ENCODE assay signal across 8 cellular contexts in the genomic region with DNA sequence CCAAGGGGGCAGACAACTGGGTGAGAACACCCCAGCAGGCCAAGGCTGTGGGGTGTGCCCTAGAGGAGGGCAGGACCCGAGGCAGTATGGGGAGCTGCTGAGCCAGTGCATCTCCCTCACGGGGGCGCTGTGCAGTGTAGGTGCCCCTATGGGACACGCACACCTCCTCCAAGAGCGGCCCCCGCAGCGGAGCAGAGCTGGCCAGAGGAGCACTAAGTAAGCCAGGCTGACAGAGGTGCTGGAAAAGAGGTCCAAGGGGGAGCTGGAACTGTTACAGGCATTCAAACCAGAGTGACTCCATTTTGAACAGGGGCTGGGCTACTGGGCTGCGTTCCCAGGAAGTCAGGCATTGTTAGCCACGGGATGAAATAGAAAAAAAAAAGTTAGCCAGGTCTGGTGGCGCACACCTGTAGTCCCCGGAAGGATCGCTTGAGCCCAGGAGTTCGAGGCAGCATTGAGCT. TPM values are rescaled to one million over a fixed set of nuclear protein-coding genes. Genes with fewer than 3 reads are reported as not detected.
DNase-seq lines count a peak whose midpoint lies in the region; ATAC-seq and TF ChIP-seq lines count a peak whose summit lies in the region.

No MANE protein-coding gene starts in this region.

- H3K27me3 Mint-ChIP-seq in dendritic cell treated with granulocyte-macrophage colony-stimulating factor and Interleukin-4, amounts not matched to agents 40 ng/mL and 50 ng/mL, for 4 days: peaks cover 20% of the 10 kb centered on the region

- H3K4me1 Mint-ChIP-seq in dendritic cell treated with granulocyte-macrophage colony-stimulating factor and Interleukin-4, amounts not matched to agents 40 ng/mL and 50 ng/mL, for 4 days (ENCODE audit: low read depth): peaks cover 29% of the 10 kb centered on the region

- intact Hi-C loops in dendritic cell treated with granulocyte-macrophage colony-stimulating factor and Interleukin-4, amounts not matched to agents 40 ng/mL and 50 ng/mL, for 4 days (cut with micrococcal nuclease): loop anchor here (5.0 kb wide), 2 partner anchors 65 to 430 kb away; partner anchors contain the start of gene CSF2RB
- intact Hi-C loops in mucosa of descending colon (cut with DNase I, micrococcal nuclease): loop anchor here (10.0 kb wide), 2 partner anchors 123 to 193 kb away; no protein-coding TSS in a partner anchor

- H3K4me3 ChIP-seq in mucosa of descending colon: no peak overlapping the region

- peak; percentile 85 for ATAC-seq in mucosa of descending colon

- H3K36me3 Mint-ChIP-seq in dendritic cell treated with granulocyte-macrophage colony-stimulating factor and Interleukin-4, amounts not matched to agents 40 ng/mL and 50 ng/mL, for 4 days (ENCODE audit: low read depth): no peaks in the 10 kb centered on the region

- peak overlapping the region; percentile 74 for H3K4me3 Mint-ChIP-seq in dendritic cell treated with granulocyte-macrophage colony-stimulating factor and Interleukin-4, amounts not matched to agents 40 ng/mL and 50 ng/mL, for 4 days

- no peaks in the 10 kb centered on the region for H3K4me1 ChIP-seq in mucosa of descending colon (ENCODE audit: low read depth)

- TF ChIP-seq CTCF in mucosa of descending colon (IDR thresholded peaks at IDR 0.05): peak; percentile 28

- H3K36me3 ChIP-seq in mucosa of descending colon (ENCODE audit: low read depth): no peaks in the 10 kb centered on the region

- no peaks in the 10 kb centered on the region for H3K9me3 Mint-ChIP-seq in dendritic cell treated with granulocyte-macrophage colony-stimulating factor and Interleukin-4, amounts not matched to agents 40 ng/mL and 50 ng/mL, for 4 days

- peak overlapping the region; percentile 87 for H3K27ac Mint-ChIP-seq in dendritic cell treated with granulocyte-macrophage colony-stimulating factor and Interleukin-4, amounts not matched to agents 40 ng/mL and 50 ng/mL, for 4 days

- DNase-seq in DMS 273 (lab: John Stamatoyannopoulos, UW; ENCODE audit: unreplicated experiment) (peak; percentile 68), DMS 273 treated with DMSO at 0.1 percent for 48 hours (lab: John Stamatoyannopoulos, UW) (no peak), Kasumi-1 (lab: John Stamatoyannopoulos, UW) (peak; percentile 54 to 55), mucosa of descending colon (peak; percentile 86 to 88 (median 87)), cortex of kidney (lab: John Stamatoyannopoulos, UW) (no peak)
- peak; percentile 91 for DNase-seq in activated CD4-positive, alpha-beta T cell treated with anti-CD3 and anti-CD28 coated beads for 48 hours
- peak; percentile 71 to 81 for DNase-seq in stimulated activated CD8-positive, alpha-beta memory T cell treated with anti-CD3 and anti-CD28 coated beads, Interleukin-2, amount 100 ng/mL, for 48 hours (ENCODE audit: low read depth in 2 of 2)

- no peaks in the 10 kb centered on the region for H3K9me3 ChIP-seq in mucosa of descending colon

RNA-seq across cellular contexts. Expression of gene TST, which starts 41.8 kb away (rescaled TPM):
- total RNA-seq in mucosa of descending colon: 100 to 1,000 TPM; 170 to 494 (median 337) TPM

RNA-seq across cellular contexts. Expression of gene MPST, which starts 42.1 kb away (rescaled TPM):
- total RNA-seq in mucosa of descending colon: 100 to 1,000 TPM; 135 to 224 (median 186) TPM

Comparison
In these comparisons a context has a peak if more than half of its experiments do, and no peak if none do; other contexts are left out.
1. DNase-seq: peak in DMS 273 (single experiment), Kasumi-1 (2 of 2), activated CD4-positive, alpha-beta T cell treated with anti-CD3 and anti-CD28 coated beads for 48 hours (single experiment), mucosa of descending colon (3 of 3) and stimulated activated CD8-positive, alpha-beta memory T cell treated with anti-CD3 and anti-CD28 coated beads, Interleukin-2, amount 100 ng/mL, for 48 hours (2 of 2); none in DMS 273 treated with DMSO at 0.1 percent for 48 hours (single experiment) and cortex of kidney (single experiment).